ENCODE assay signal across 10 cellular contexts in genomic region chr5:89343666-89344065, GRCh38.
A peak's percentile ranks its signal among the peaks of the same experiment; 100 is the strongest.
DNase-seq lines count a peak whose midpoint lies in the region; ATAC-seq and TF ChIP-seq lines count a peak whose summit lies in the region.
"Had no signal": no experiment of that assay in that cellular context is flagged by ENCODE, and none has a peak within 500 bp of the region (broad histone marks: within the 10 kb centered on the region; RNA-seq: fewer than 3 reads in every experiment).

No MANE protein-coding gene starts in this region.

- H3K27ac ChIP-seq in left ventricle myocardium inferior (replicated peaks): no peak overlapping the region

- no peak for TF ChIP-seq POLR2A in NB4 (IDR thresholded peaks at IDR 0.05; ENCODE audit: extremely low read depth, insufficient read length)

- no peak overlapping the region for H3K4me3 ChIP-seq in NB4 (ENCODE audit: low read depth, low read length)
- H3K4me3 ChIP-seq in left ventricle myocardium inferior: no peak overlapping the region

- H3K4me1 Mint-ChIP-seq in HFFc6 (ENCODE audit: low read depth): peaks cover 33% of the 10 kb centered on the region

- H3K36me3 ChIP-seq in left ventricle myocardium inferior: no peaks in the 10 kb centered on the region

- DNase-seq in NB4 (ENCODE audit: low read depth) (peak; percentile 7), germinal center (ENCODE audit: low spot score) (peak; percentile 44), nucleus accumbens (lab: John Stamatoyannopoulos, UW) (no peak), left ventricle myocardium inferior (no peak), HPDE6-E6E7 (ENCODE audit: extremely low spot score) (no peak), HFFc6 (no peak)

- H3K27ac Mint-ChIP-seq in HFFc6: no peak overlapping the region
- H3K27ac Mint-ChIP-seq: activated naive CD8-positive, alpha-beta T cell had no signal

- no peak overlapping the region for H3K4me3 Mint-ChIP-seq in HFFc6
- H3K4me3 Mint-ChIP-seq: activated naive CD8-positive, alpha-beta T cell; nephron had no signal

- intact Hi-C loops in left ventricle myocardium inferior (cut with micrococcal nuclease): no loop called here

- TF ChIP-seq CTCF in NB4 (IDR thresholded peaks at IDR 0.05; ENCODE audit: low read depth, low read length) (no peak), left ventricle myocardium inferior (IDR thresholded peaks at IDR 0.05; ENCODE audit: borderline replicate concordance) (no peak), HFFc6 (IDR thresholded peaks at IDR 0.05) (no peak)

- no peaks in the 10 kb centered on the region for H3K9me3 Mint-ChIP-seq in HFFc6

- no peaks in the 10 kb centered on the region for H3K9me3 ChIP-seq in left ventricle myocardium inferior (replicated peaks)

- ATAC-seq in GM18858 (IDR thresholded peaks at IDR 0.05; ENCODE audit: unreplicated experiment) (peak; percentile 83), HG02571 (IDR thresholded peaks at IDR 0.05; ENCODE audit: unreplicated experiment) (peak; percentile 89)

- H3K27me3 ChIP-seq in left ventricle myocardium inferior (ENCODE audit: low read depth): no peaks in the 10 kb centered on the region

- no peaks in the 10 kb centered on the region for H3K36me3 Mint-ChIP-seq in HFFc6 (ENCODE audit: low read depth)
- H3K36me3 Mint-ChIP-seq: activated naive CD8-positive, alpha-beta T cell had no signal

- no peaks in the 10 kb centered on the region for H3K4me1 ChIP-seq in left ventricle myocardium inferior

- no peaks in the 10 kb centered on the region; the same call in 1 of the 2 replicates for H3K27me3 Mint-ChIP-seq in HFFc6 (ENCODE audit: insufficient read depth)
- H3K27me3 Mint-ChIP-seq: activated naive CD8-positive, alpha-beta T cell had no signal

Comparison
In these comparisons a context has a peak if more than half of its experiments do, and no peak if none do; other contexts are left out.
1. DNase-seq: peak in NB4 (single experiment) and germinal center (single experiment); none in nucleus accumbens (0 of 56), left ventricle myocardium inferior (single experiment), HPDE6-E6E7 (single experiment) and HFFc6 (single experiment).